8 cellular contexts compared by ENCODE assay signal in the genomic region with DNA sequence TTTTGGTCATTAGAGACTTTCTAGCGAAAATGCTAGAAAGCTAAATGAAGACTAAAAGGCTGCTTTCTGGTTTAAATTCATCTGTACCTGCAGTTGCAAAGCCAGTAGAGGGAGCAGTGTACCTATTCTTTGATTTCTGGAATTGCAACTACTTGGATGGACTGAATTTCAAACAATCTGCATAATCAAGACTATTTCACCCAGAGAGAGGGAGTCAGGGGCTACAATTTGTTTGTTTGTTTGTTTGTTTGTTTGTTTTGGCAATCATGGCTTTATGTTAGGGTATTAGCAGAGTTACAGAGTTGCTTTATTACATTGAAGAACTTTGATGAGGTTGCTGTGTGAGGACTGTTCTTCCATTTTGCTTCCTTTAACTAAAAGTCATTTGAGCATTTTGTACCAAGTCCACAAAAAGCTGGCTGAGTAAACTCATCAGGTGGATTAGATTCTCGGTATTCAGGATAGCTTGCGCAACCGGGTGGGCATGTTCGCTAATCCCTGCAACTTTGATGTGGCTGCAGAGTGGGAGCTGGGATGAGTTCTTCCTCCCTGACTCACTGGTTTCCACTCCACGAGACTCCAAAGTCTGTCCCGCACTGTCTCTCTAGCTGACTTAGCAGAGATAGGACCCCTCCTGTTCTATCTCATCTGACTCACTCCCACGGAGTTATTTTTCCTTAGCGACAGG.
DNase-seq lines count a peak whose midpoint lies in the region; ATAC-seq and TF ChIP-seq lines count a peak whose summit lies in the region.

No MANE protein-coding gene starts in this region.

- H3K36me3 Mint-ChIP-seq in osteocyte (ENCODE audit: unreplicated experiment) = no peaks in the 10 kb centered on the region

- peak overlapping the region; percentile 23 for H3K4me3 ChIP-seq in fibroblast of the aortic adventitia (ENCODE audit: low read depth, low read length)

- H3K9me3 Mint-ChIP-seq in osteocyte (ENCODE audit: unreplicated experiment) = peaks cover 4% of the 10 kb centered on the region

- TF ChIP-seq CTCF in fibroblast of the aortic adventitia (IDR thresholded peaks at IDR 0.05; ENCODE audit: insufficient read depth, low read length) (peak; percentile 84), osteocyte (IDR thresholded peaks at IDR 0.05) (peak; percentile 86)

- peak overlapping the region; percentile 0 for H3K4me3 Mint-ChIP-seq in osteocyte (ENCODE audit: unreplicated experiment)

- H3K27ac Mint-ChIP-seq in osteocyte (ENCODE audit: unreplicated experiment) = peak overlapping the region; percentile 78

- ATAC-seq in GM21526 (IDR thresholded peaks at IDR 0.05; ENCODE audit: low FRiP score, unreplicated experiment) (no peak), HG02588 (IDR thresholded peaks at IDR 0.05; ENCODE audit: unreplicated experiment) (no peak)

- H3K27me3 Mint-ChIP-seq in osteocyte (ENCODE audit: unreplicated experiment) = no peaks in the 10 kb centered on the region

- peaks cover 13% of the 10 kb centered on the region for H3K4me1 Mint-ChIP-seq in osteocyte (ENCODE audit: unreplicated experiment)

- DNase-seq in ELF-1 (ENCODE audit: low read depth, low spot score) = peak; percentile 56
- DNase-seq in Kasumi-1 (lab: John Stamatoyannopoulos, UW) = peak; percentile 81 to 83
- peak; percentile 28 for DNase-seq in SKM-1 (lab: John Stamatoyannopoulos, UW; ENCODE audit: unreplicated experiment)
- DNase-seq in fibroblast of the aortic adventitia (ENCODE audit: low read depth) = peak; percentile 89
- DNase-seq in osteocyte (ENCODE audit: extremely low spot score, unreplicated experiment) = no peak
- no peak for DNase-seq in GF-D8 (lab: John Stamatoyannopoulos, UW)

Comparison
In these comparisons a context has a peak if more than half of its experiments do, and no peak if none do; other contexts are left out.
1. DNase-seq: peak in ELF-1 (single experiment), Kasumi-1 (2 of 2), SKM-1 (single experiment) and fibroblast of the aortic adventitia (single experiment); none in osteocyte (single experiment) and GF-D8 (single experiment).